ENCODE assay signal across 2 cellular contexts in the genomic region with DNA sequence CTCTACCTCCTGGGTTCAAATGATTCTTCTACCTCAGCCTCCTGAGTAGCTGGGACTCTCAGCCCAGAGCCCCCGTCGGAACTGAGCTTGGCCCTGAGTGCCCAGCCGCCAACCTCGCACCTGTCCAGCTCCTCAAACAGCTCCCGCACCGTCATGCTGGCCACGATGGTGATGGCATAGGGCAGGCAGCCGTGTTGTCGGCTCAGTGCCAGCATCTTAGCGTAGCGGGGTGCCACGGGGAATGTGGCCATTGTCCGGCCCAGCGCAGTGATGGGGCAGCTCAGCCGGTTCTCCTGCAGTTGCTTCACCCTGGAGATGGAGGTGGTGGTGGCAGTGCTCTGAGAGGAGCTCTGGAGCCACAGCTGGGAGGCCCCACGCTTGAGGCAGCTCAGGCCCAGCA.
TF ChIP-seq lines count a peak whose summit lies in the region.

No MANE protein-coding gene starts in this region.

TF ChIP-seq in SK-N-SH, 30 proteins besides CTCF, POLR2A, EP300 and RAD21:
- TF ChIP-seq RCOR1 (IDR thresholded peaks at IDR 0.05; ENCODE audit: low read length) (no peak), SIN3A (IDR thresholded peaks at IDR 0.05; ENCODE audit: borderline replicate concordance, low read depth, low read length) (no peak), ELF1 (IDR thresholded peaks at IDR 0.05) (no peak), GABPA (IDR thresholded peaks at IDR 0.05; ENCODE audit: low read depth) (no peak), FOXM1 (IDR thresholded peaks at IDR 0.05; ENCODE audit: low read depth) (no peak), EZH2phosphoT487 (IDR thresholded peaks at IDR 0.05; ENCODE audit: borderline replicate concordance, low read depth) (no peak), CHD2 (IDR thresholded peaks at IDR 0.05; ENCODE audit: low read length, partially characterized antibody) (no peak), FOSL2 (IDR thresholded peaks at IDR 0.05; ENCODE audit: borderline replicate concordance, low read depth) (no peak), RFX5 (IDR thresholded peaks at IDR 0.05; ENCODE audit: low read length) (no peak)
- TF ChIP-seq, protein P1, sequence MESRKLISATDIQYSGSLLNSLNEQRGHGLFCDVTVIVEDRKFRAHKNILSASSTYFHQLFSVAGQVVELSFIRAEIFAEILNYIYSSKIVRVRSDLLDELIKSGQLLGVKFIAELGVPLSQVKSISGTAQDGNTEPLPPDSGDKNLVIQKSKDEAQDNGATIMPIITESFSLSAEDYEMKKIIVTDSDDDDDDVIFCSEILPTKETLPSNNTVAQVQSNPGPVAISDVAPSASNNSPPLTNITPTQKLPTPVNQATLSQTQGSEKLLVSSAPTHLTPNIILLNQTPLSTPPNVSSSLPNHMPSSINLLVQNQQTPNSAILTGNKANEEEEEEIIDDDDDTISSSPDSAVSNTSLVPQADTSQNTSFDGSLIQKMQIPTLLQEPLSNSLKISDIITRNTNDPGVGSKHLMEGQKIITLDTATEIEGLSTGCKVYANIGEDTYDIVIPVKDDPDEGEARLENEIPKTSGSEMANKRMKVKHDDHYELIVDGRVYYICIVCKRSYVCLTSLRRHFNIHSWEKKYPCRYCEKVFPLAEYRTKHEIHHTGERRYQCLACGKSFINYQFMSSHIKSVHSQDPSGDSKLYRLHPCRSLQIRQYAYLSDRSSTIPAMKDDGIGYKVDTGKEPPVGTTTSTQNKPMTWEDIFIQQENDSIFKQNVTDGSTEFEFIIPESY (IDR thresholded peaks at IDR 0.05; ENCODE audit: borderline replicate concordance, low read depth): no peak
- TF ChIP-seq, protein P2, sequence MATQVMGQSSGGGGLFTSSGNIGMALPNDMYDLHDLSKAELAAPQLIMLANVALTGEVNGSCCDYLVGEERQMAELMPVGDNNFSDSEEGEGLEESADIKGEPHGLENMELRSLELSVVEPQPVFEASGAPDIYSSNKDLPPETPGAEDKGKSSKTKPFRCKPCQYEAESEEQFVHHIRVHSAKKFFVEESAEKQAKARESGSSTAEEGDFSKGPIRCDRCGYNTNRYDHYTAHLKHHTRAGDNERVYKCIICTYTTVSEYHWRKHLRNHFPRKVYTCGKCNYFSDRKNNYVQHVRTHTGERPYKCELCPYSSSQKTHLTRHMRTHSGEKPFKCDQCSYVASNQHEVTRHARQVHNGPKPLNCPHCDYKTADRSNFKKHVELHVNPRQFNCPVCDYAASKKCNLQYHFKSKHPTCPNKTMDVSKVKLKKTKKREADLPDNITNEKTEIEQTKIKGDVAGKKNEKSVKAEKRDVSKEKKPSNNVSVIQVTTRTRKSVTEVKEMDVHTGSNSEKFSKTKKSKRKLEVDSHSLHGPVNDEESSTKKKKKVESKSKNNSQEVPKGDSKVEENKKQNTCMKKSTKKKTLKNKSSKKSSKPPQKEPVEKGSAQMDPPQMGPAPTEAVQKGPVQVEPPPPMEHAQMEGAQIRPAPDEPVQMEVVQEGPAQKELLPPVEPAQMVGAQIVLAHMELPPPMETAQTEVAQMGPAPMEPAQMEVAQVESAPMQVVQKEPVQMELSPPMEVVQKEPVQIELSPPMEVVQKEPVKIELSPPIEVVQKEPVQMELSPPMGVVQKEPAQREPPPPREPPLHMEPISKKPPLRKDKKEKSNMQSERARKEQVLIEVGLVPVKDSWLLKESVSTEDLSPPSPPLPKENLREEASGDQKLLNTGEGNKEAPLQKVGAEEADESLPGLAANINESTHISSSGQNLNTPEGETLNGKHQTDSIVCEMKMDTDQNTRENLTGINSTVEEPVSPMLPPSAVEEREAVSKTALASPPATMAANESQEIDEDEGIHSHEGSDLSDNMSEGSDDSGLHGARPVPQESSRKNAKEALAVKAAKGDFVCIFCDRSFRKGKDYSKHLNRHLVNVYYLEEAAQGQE (IDR thresholded peaks at IDR 0.05; ENCODE audit: low read depth, low read length): no peak

TF ChIP-seq in SK-N-SH treated with all-trans-retinoic acid at 6 μM for 48 hours, 23 proteins besides CTCF, POLR2A, EP300 and RAD21:
- no peak for TF ChIP-seq TCF4 (CRISPR knock-in tag; IDR thresholded peaks at IDR 0.05; ENCODE audit: borderline replicate concordance)
